Comparison of ENCODE assay signal across 1 cellular context in the genomic region with DNA sequence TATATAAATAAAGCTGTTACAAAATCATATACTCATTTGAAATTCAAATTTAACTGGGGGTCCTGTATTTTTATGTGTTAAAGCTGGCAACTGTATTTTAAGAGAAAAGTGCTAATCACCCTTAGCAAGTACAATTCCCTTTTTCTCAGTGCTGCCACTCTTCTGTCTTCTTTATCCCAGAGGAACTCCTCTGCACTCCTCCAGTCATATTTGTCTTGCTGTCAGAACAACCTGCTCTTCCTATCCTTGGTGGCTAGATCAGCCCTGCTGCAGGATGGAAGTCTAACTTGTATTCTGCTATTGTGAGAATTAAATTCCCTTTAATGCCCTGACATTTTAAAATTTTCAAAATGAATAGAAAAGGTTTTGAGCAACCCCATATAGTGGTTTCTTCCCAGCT.
TF ChIP-seq lines count a peak whose summit lies in the region.

No MANE protein-coding gene starts in this region.

TF ChIP-seq in K562, 482 proteins besides CTCF, POLR2A, EP300 and RAD21 (continued from another document):
- TF ChIP-seq, protein P1, sequence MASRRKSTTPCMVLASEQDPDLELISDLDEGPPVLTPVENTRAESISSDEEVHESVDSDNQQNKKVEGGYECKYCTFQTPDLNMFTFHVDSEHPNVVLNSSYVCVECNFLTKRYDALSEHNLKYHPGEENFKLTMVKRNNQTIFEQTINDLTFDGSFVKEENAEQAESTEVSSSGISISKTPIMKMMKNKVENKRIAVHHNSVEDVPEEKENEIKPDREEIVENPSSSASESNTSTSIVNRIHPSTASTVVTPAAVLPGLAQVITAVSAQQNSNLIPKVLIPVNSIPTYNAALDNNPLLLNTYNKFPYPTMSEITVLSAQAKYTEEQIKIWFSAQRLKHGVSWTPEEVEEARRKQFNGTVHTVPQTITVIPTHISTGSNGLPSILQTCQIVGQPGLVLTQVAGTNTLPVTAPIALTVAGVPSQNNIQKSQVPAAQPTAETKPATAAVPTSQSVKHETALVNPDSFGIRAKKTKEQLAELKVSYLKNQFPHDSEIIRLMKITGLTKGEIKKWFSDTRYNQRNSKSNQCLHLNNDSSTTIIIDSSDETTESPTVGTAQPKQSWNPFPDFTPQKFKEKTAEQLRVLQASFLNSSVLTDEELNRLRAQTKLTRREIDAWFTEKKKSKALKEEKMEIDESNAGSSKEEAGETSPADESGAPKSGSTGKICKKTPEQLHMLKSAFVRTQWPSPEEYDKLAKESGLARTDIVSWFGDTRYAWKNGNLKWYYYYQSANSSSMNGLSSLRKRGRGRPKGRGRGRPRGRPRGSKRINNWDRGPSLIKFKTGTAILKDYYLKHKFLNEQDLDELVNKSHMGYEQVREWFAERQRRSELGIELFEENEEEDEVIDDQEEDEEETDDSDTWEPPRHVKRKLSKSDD (conservative IDR thresholded peaks at IDR 0.05; ENCODE audit: low read length), result no peak
- TF ChIP-seq, protein P2, sequence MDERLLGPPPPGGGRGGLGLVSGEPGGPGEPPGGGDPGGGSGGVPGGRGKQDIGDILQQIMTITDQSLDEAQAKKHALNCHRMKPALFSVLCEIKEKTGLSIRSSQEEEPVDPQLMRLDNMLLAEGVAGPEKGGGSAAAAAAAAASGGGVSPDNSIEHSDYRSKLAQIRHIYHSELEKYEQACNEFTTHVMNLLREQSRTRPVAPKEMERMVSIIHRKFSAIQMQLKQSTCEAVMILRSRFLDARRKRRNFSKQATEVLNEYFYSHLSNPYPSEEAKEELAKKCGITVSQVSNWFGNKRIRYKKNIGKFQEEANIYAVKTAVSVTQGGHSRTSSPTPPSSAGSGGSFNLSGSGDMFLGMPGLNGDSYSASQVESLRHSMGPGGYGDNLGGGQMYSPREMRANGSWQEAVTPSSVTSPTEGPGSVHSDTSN (CRISPR knock-in tag; IDR thresholded peaks at IDR 0.05; ENCODE audit: low read depth), result no peak
- TF ChIP-seq, protein P2 (tag; conservative IDR thresholded peaks at IDR 0.05; ENCODE audit: low read depth), result peak; percentile 56; the same call in 1 of the 2 replicates
- no peak for TF ChIP-seq ZNF12 (CRISPR knock-in tag; IDR thresholded peaks at IDR 0.05)
TF ChIP-seq in K562: peak in this region for 3.
